In the genomic region with DNA sequence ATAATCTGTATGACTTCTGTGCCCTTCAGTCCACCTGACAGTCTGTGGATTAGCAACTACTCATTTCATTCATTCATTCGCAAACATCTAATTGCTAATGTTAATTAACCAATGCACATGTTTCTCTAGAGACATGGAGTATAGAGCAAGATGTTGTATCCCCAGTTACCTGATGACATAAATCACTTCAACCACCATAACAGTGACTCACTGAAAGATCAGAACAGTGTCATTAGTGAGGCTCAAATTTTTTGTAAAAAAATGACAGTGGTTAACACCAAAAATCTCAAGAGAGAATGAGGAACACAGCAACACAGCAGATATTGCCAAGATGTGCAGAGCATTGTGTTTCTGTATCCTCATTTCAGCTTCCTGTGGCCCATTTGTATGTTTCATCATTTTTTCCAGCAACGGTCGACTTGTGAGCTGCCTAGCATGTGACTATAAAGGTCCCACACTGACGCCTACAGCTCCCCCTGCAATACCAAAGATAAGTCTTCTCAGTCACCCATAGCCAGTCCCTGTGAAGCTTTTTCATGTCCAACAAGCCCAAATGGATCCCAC, we compare ENCODE assay signal across 10 cellular contexts. TPM values are rescaled to one million over a fixed set of nuclear protein-coding genes. Genes with fewer than 3 reads are reported as not detected.
DNase-seq lines count a peak whose midpoint lies in the region; ATAC-seq, FAIRE-seq and TF ChIP-seq lines count a peak whose summit lies in the region.
"Had no signal": no experiment of that assay in that cellular context is flagged by ENCODE, and none has a peak within 500 bp of the region (broad histone marks: within the 10 kb centered on the region; RNA-seq: fewer than 3 reads in every experiment).

No MANE protein-coding gene starts in this region.

- no TSS peak for BruUV-seq in A673 (replicated peaks; lab: Mats Ljungman, UMichigan)

- H4K20me1 ChIP-seq in osteoblast (ENCODE audit: insufficient read depth, low read length) (no peaks in the 10 kb centered on the region), GM23338 (replicated peaks; ENCODE audit: insufficient read depth) (no peaks in the 10 kb centered on the region)

- CTCF ChIA-PET in activated CD4-positive, alpha-beta memory T cell treated with anti-CD3 and anti-CD28 coated beads for 36 hours (lab: Charles Lee) = interaction anchor here (0.7 to 1.5 kb wide), 4 partner anchors 15 to 651 kb away, joined by 3 to 4 read pairs (median 3); no protein-coding TSS in a partner anchor
- CTCF ChIA-PET in A673 (lab: Charles Lee) = interaction anchor here (0.7 kb wide), 1 partner anchor 92 kb away, joined by 4 read pairs; no protein-coding TSS in a partner anchor

- H3K79me2 ChIP-seq in osteoblast (ENCODE audit: insufficient read depth, low read length) (no peaks in the 10 kb centered on the region), GM23338 (replicated peaks; ENCODE audit: insufficient read depth) (no peaks in the 10 kb centered on the region)

- no peak for DNase-seq in GM18507 (ENCODE audit: extremely low spot score, insufficient read length, low read depth)
- peak; percentile 52 for DNase-seq in activated CD4-positive, alpha-beta memory T cell treated with anti-CD3 and anti-CD28 coated beads for 36 hours
- DNase-seq in osteoblast (ENCODE audit: insufficient read length, low spot score, missing footprints) = no peak
- DNase-seq in GM23338 (ENCODE audit: low spot score) = no peak
- no peak for DNase-seq in SK-N-DZ (ENCODE audit: low spot score)
- DNase-seq in A673 (ENCODE audit: low spot score) = no peak
- DNase-seq in epidermal melanocyte (ENCODE audit: insufficient read length, low spot score) = no peak
- DNase-seq: ovary had no signal

- H3K4me3 ChIP-seq in osteoblast (ENCODE audit: insufficient read depth, low read length) = no peak overlapping the region
- no peak overlapping the region for H3K4me3 ChIP-seq in GM23338
- H3K4me3 ChIP-seq in A673 (ENCODE audit: low read depth, low read length, poor library complexity, severe bottlenecking) = no peak overlapping the region
- H3K4me3 ChIP-seq: ovary had no signal

- peaks cover 18% of the 10 kb centered on the region for H3K4me1 Mint-ChIP-seq in activated CD4-positive, alpha-beta memory T cell treated with anti-CD3 and anti-CD28 coated beads for 36 hours (ENCODE audit: low read depth)
- peaks cover 4% of the 10 kb centered on the region; the same call in 2 of the 3 replicates for H3K4me1 Mint-ChIP-seq in GM23338

- no peaks in the 10 kb centered on the region for H3K9me2 ChIP-seq in GM23338 (ENCODE audit: insufficient read depth)

- peak overlapping the region; percentile 50 for H3K27ac ChIP-seq in osteoblast (ENCODE audit: low read depth, low read length)
- H3K27ac ChIP-seq in GM23338 (ENCODE audit: low read depth) = no peak overlapping the region
- H3K27ac ChIP-seq in A673 (ENCODE audit: low read depth, low read length, poor library complexity, severe bottlenecking) = no peak overlapping the region

- H3K4me3 Mint-ChIP-seq in activated CD4-positive, alpha-beta memory T cell treated with anti-CD3 and anti-CD28 coated beads for 36 hours = no peak overlapping the region
- no peak overlapping the region for H3K4me3 Mint-ChIP-seq in GM23338

- H2AFZ ChIP-seq in osteoblast (ENCODE audit: low read length) (no peak overlapping the region), GM23338 (no peak overlapping the region)

- H3K36me3 Mint-ChIP-seq in activated CD4-positive, alpha-beta memory T cell treated with anti-CD3 and anti-CD28 coated beads for 36 hours = no peaks in the 10 kb centered on the region
- no peaks in the 10 kb centered on the region for H3K36me3 Mint-ChIP-seq in GM23338 (ENCODE audit: low read depth)

- ATAC-seq in HG03060 (IDR thresholded peaks at IDR 0.05; ENCODE audit: low read depth, unreplicated experiment) (peak; percentile 58), GM23338 (no peak)

- peak; percentile 77 for FAIRE-seq in GM18507 (lab: Jason Lieb, UNC)
- FAIRE-seq: H1 had no signal

- H3K9me3 ChIP-seq in osteoblast (ENCODE audit: low read depth, low read length) (no peaks in the 10 kb centered on the region), A673 (ENCODE audit: low read depth, low read length, poor library complexity, severe bottlenecking) (no peaks in the 10 kb centered on the region)
- H3K9me3 ChIP-seq: ovary had no signal

- intact Hi-C loops in activated CD4-positive, alpha-beta memory T cell treated with anti-CD3 and anti-CD28 coated beads for 36 hours (cut with micrococcal nuclease) = no loop called here
- intact Hi-C loops in A673 (cut with micrococcal nuclease; ENCODE audit: unreplicated experiment) = no loop called here

- H3K36me3 ChIP-seq in osteoblast (ENCODE audit: insufficient read depth, low read length) (no peaks in the 10 kb centered on the region), GM23338 (ENCODE audit: insufficient read depth) (no peaks in the 10 kb centered on the region), A673 (ENCODE audit: insufficient read depth, low read length, poor library complexity, severe bottlenecking) (no peaks in the 10 kb centered on the region)
- H3K36me3 ChIP-seq: ovary had no signal

- H3K9me3 Mint-ChIP-seq in activated CD4-positive, alpha-beta memory T cell treated with anti-CD3 and anti-CD28 coated beads for 36 hours = no peaks in the 10 kb centered on the region
- H3K9me3 Mint-ChIP-seq in GM23338 = no peaks in the 10 kb centered on the region

- H3K27me3 ChIP-seq in osteoblast (ENCODE audit: insufficient read depth, low read length) (no peaks in the 10 kb centered on the region), GM23338 (ENCODE audit: insufficient read depth) (peaks cover 37% of the 10 kb centered on the region), A673 (replicated peaks; ENCODE audit: insufficient read depth, low read depth, low read length, poor library complexity) (no peaks in the 10 kb centered on the region)
- H3K27me3 ChIP-seq: ovary had no signal

- H3F3A ChIP-seq in GM23338 (replicated peaks; ENCODE audit: low read depth) = no peaks in the 10 kb centered on the region; the same call in 1 of the 2 replicates

- H3K27me3 Mint-ChIP-seq in activated CD4-positive, alpha-beta memory T cell treated with anti-CD3 and anti-CD28 coated beads for 36 hours = peaks cover 36% of the 10 kb centered on the region
- H3K27me3 Mint-ChIP-seq in GM23338 (ENCODE audit: insufficient read depth, low read depth, poor library complexity) = peaks cover 19% of the 10 kb centered on the region

- POLR2A ChIA-PET in activated CD4-positive, alpha-beta memory T cell treated with anti-CD3 and anti-CD28 coated beads for 36 hours (lab: Charles Lee) = interaction anchor here (0.7 kb wide), 1 partner anchor 17 kb away, joined by 3 read pairs; no protein-coding TSS in a partner anchor
- POLR2A ChIA-PET in A673 (lab: Charles Lee; ENCODE audit: low non-redundant PET) = no interaction called here

- H3K4me2 ChIP-seq in osteoblast (ENCODE audit: insufficient read depth, low read length) (no peak overlapping the region), GM23338 (no peak overlapping the region)

- peak overlapping the region; percentile 9 for H3K27ac Mint-ChIP-seq in activated CD4-positive, alpha-beta memory T cell treated with anti-CD3 and anti-CD28 coated beads for 36 hours
- no peak overlapping the region for H3K27ac Mint-ChIP-seq in GM23338

- TF ChIP-seq CTCF in osteoblast (IDR thresholded peaks at IDR 0.05; ENCODE audit: extremely low read depth, low read depth, low read length) (no peak), GM23338 (conservative IDR thresholded peaks at IDR 0.05; ENCODE audit: low read depth in 2 of 2) (no peak), A673 (conservative IDR thresholded peaks at IDR 0.05; ENCODE audit: low read depth, low read length) (no peak)

- H3K4me1 ChIP-seq in osteoblast (ENCODE audit: insufficient read depth, low read length) (peaks cover 61% of the 10 kb centered on the region), GM23338 (ENCODE audit: insufficient read depth) (no peaks in the 10 kb centered on the region), A673 (ENCODE audit: insufficient read depth, low read length, poor library complexity, severe bottlenecking) (peaks cover 19% of the 10 kb centered on the region)

TF ChIP-seq in GM23338, 12 proteins besides CTCF, POLR2A, EP300 and RAD21 (continues in another document):
- TF ChIP-seq, protein P1, sequence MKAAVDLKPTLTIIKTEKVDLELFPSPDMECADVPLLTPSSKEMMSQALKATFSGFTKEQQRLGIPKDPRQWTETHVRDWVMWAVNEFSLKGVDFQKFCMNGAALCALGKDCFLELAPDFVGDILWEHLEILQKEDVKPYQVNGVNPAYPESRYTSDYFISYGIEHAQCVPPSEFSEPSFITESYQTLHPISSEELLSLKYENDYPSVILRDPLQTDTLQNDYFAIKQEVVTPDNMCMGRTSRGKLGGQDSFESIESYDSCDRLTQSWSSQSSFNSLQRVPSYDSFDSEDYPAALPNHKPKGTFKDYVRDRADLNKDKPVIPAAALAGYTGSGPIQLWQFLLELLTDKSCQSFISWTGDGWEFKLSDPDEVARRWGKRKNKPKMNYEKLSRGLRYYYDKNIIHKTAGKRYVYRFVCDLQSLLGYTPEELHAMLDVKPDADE (IDR thresholded peaks at IDR 0.05) = no peak
- no peak for TF ChIP-seq ZNF114 (CRISPR knock-in tag; IDR thresholded peaks at IDR 0.05)
- no peak for TF ChIP-seq EZH2 (IDR thresholded peaks at IDR 0.05; ENCODE audit: low read depth, unreplicated experiment)
- TF ChIP-seq POLR2AphosphoS5 (IDR thresholded peaks at IDR 0.05; ENCODE audit: low read depth) = no peak
- no peak for TF ChIP-seq EZH2phosphoT487 (IDR thresholded peaks at IDR 0.05; ENCODE audit: unreplicated experiment)

RNA-seq across cellular contexts. Expression of a gene that starts 3.7 kb away (rescaled TPM):
- 1 to 10 TPM in 1 of 2 experiments, under 1 TPM in 1; 0.99 to 1.4 TPM for total RNA-seq in activated CD4-positive, alpha-beta memory T cell treated with anti-CD3 and anti-CD28 coated beads for 36 hours
- 18.1 and 29.5 TPM in 2 replicates for total RNA-seq in osteoblast
- 2.2 and 6.7 TPM in 2 replicates for total RNA-seq in GM23338 (2014; rRNA removed; shearing (Covaris generic))
- polyA plus RNA-seq in GM23338 (2016; fragmentation: Nextera tagmentation; extraction: Ambion mirVana) = 1.4 and 2.0 TPM in 2 replicates
- 3.1 TPM in 1 of 2 replicates, not detected in the other for polyA plus RNA-seq in SK-N-DZ (2014; cell fraction: cytosol; rRNA removed)
- 0.02 TPM in 1 of 2 replicates, not detected in the other for polyA plus RNA-seq in SK-N-DZ (2014; cell fraction: nucleus; rRNA removed)
- 3.2 and 4.6 TPM in 2 replicates for total RNA-seq in A673 (2021)

RNA-seq across cellular contexts. Expression of a gene that starts 29.2 kb away (rescaled TPM):
- total RNA-seq in activated CD4-positive, alpha-beta memory T cell treated with anti-CD3 and anti-CD28 coated beads for 36 hours = not detected
- total RNA-seq in osteoblast (not detected in 2 replicates), A673 (2021) (not detected in 2 replicates)
- not detected in 2 replicates for total RNA-seq in GM23338 (2014; rRNA removed; shearing (Covaris generic))
- polyA plus RNA-seq in GM23338 (2016; fragmentation: Nextera tagmentation; extraction: Ambion mirVana) = not detected in 2 replicates
- polyA plus RNA-seq in SK-N-DZ (2014; cell fraction: cytosol; rRNA removed) = not detected in 2 replicates
- polyA plus RNA-seq in SK-N-DZ (2014; cell fraction: nucleus; rRNA removed) = not detected in 2 replicates
- total RNA-seq: H1 had no signal
- polyA plus RNA-seq: H1, ovary had no signal
